8 cellular contexts compared by ENCODE assay signal in the genomic region with DNA sequence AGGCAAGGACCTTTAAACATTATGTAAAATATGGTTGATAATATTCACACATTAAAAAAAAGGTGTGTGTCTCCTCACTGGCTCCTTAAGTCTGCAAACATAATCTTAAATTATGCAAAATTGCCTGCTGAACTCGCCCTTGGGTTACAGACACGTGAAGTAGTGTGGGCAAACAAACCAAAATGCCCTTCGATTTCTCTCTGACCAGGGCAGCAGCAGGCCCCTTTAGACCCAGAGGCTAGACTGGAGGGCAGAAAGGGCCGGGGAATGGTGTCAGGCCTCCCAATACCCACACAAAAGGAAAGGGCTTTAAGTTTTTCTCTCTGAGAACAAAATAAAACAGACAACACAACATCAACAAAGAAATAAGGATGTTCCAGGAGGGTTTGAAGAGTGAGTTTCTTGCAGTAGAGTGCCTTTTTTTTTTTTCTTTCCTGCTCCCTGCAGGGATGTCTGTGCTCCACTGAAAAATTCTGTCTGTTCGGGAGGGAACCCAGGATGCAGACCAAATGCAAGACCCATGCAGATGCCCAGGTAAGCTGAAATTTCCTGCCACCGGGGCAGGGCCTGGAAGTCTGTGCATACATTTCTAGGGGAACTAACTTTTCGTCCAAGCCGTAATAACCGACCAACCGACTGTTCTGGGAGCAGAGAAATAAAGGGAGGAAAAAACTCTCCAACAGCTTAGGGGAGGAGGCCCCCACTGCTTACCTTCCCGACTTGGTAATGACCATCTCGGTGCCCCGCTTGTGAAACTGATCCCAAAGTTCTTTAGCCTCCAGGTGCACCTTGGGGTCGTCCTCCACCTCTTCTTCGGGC. TPM values are rescaled to one million over a fixed set of nuclear protein-coding genes. Genes with fewer than 3 reads are reported as not detected.
A peak's percentile ranks its signal among the peaks of the same experiment; 100 is the strongest.
DNase-seq lines count a peak whose midpoint lies in the region; ATAC-seq and TF ChIP-seq lines count a peak whose summit lies in the region.

No MANE protein-coding gene starts in this region.

- H3K27me3 ChIP-seq in breast epithelium, result peaks cover 0 to 7% of the 10 kb centered on the region in 2 donors
- no peaks in the 10 kb centered on the region for H3K27me3 ChIP-seq in lung (ENCODE audit: control insufficient read depth, insufficient read depth)
- H3K27me3 ChIP-seq in transverse colon, result peaks cover 32% of the 10 kb centered on the region

- peak overlapping the region; percentile 93 to 96 for H3K27ac ChIP-seq in breast epithelium
- H3K27ac ChIP-seq in lung (ENCODE audit: low read depth in 1 of 2, low read length in 1 of 2), result peak overlapping the region; percentile 86 to 96
- H3K27ac ChIP-seq in transverse colon, result peak overlapping the region; percentile 88 to 92 (median 90)

- no peak overlapping the region for H3K27ac Mint-ChIP-seq in activated naive CD4-positive, alpha-beta T cell treated with anti-CD3 and anti-CD28 coated beads, Interleukin-2, amount 50 U/mL, for 24 hours
- H3K27ac Mint-ChIP-seq in activated naive CD4-positive, alpha-beta T cell treated with anti-CD3 and anti-CD28 coated beads, Interleukin-2, amount 50 U/mL, for 72 hours, result peak overlapping the region in 1 of 2 donors; percentile 9

- peaks cover 71% of the 10 kb centered on the region for H3K27me3 Mint-ChIP-seq in activated naive CD4-positive, alpha-beta T cell treated with anti-CD3 and anti-CD28 coated beads, Interleukin-2, amount 50 U/mL, for 24 hours

- TF ChIP-seq POLR2A in breast epithelium (IDR thresholded peaks at IDR 0.05) (no peak), transverse colon (IDR thresholded peaks at IDR 0.05) (no peak)

- intact Hi-C loops in breast epithelium (cut with DNase I; ENCODE audit: low total_unique reads) (no loop called here), transverse colon (cut with DNase I; ENCODE audit: low total_unique reads) (no loop called here)

- no peak for DNase-seq in activated naive CD4-positive, alpha-beta T cell treated with anti-CD3 and anti-CD28 coated beads, Interleukin-2, amount 50 U/mL, for 72 hours (ENCODE audit: low spot score in 2 of 2)
- DNase-seq in breast epithelium (ENCODE audit: low spot score in 2 of 2) (no peak), lung (ENCODE audit: low spot score) (no peak), transverse colon (no peak), NOMO-1 treated with DMSO at 0.1 percent for 48 hours (lab: John Stamatoyannopoulos, UW; ENCODE audit: unreplicated experiment) (no peak), NCI-H446 treated with DMSO at 0.1 percent for 48 hours (lab: John Stamatoyannopoulos, UW) (no peak)

- H3K4me1 Mint-ChIP-seq in activated naive CD4-positive, alpha-beta T cell treated with anti-CD3 and anti-CD28 coated beads, Interleukin-2, amount 50 U/mL, for 24 hours, result peaks cover 39% of the 10 kb centered on the region

- ATAC-seq in activated naive CD4-positive, alpha-beta T cell treated with anti-CD3 and anti-CD28 coated beads, Interleukin-2, amount 50 U/mL, for 72 hours, result no peak
- no peak for ATAC-seq in lung (ENCODE audit: insufficient read depth, low FRiP score)
- ATAC-seq in HG03159 (IDR thresholded peaks at IDR 0.05; ENCODE audit: unreplicated experiment), result no peak

- peaks cover 6% of the 10 kb centered on the region for H3K9me3 Mint-ChIP-seq in activated naive CD4-positive, alpha-beta T cell treated with anti-CD3 and anti-CD28 coated beads, Interleukin-2, amount 50 U/mL, for 24 hours
- H3K9me3 Mint-ChIP-seq in activated naive CD4-positive, alpha-beta T cell treated with anti-CD3 and anti-CD28 coated beads, Interleukin-2, amount 50 U/mL, for 72 hours, result peaks cover 9% of the 10 kb centered on the region in 2 donors

- H3K36me3 Mint-ChIP-seq in activated naive CD4-positive, alpha-beta T cell treated with anti-CD3 and anti-CD28 coated beads, Interleukin-2, amount 50 U/mL, for 24 hours, result peaks cover 4% of the 10 kb centered on the region
- peaks cover 58 to 64% of the 10 kb centered on the region in 2 donors for H3K36me3 Mint-ChIP-seq in activated naive CD4-positive, alpha-beta T cell treated with anti-CD3 and anti-CD28 coated beads, Interleukin-2, amount 50 U/mL, for 72 hours

- TF ChIP-seq CTCF in breast epithelium (IDR thresholded peaks at IDR 0.05), result no peak
- TF ChIP-seq CTCF in lung (IDR thresholded peaks at IDR 0.05; ENCODE audit: control extremely low read depth, extremely low read depth), result no peak
- TF ChIP-seq CTCF in transverse colon (IDR thresholded peaks at IDR 0.05), result no peak

- H3K4me1 ChIP-seq in breast epithelium, result no peaks in the 10 kb centered on the region
- H3K4me1 ChIP-seq in lung (ENCODE audit: control insufficient read depth in 2 of 2, insufficient read depth in 2 of 2, low read length in 2 of 2), result peaks cover 3% of the 10 kb centered on the region in 2 donors
- H3K4me1 ChIP-seq in transverse colon, result peaks cover 0 to 10% (median 7%) of the 10 kb centered on the region in 4 donors

- H3K4me3 ChIP-seq in breast epithelium, result peak overlapping the region; percentile 63 to 84 (median 73)
- peak overlapping the region; percentile 79 for H3K4me3 ChIP-seq in lung
- H3K4me3 ChIP-seq in transverse colon, result peak overlapping the region; percentile 44 to 71 (median 54)

- in situ Hi-C loops in transverse colon (cut with MboI; ENCODE audit: low pct_ligation_motif_present in 1 of 4, low pct_unique_long_range_greater_than_20kb in 1 of 4, low sequenced_read_pairs in 3 of 4), result no loop called here

- peak overlapping the region; percentile 36 for H3K4me3 Mint-ChIP-seq in activated naive CD4-positive, alpha-beta T cell treated with anti-CD3 and anti-CD28 coated beads, Interleukin-2, amount 50 U/mL, for 24 hours

- 18 to 22% methylated on average over 15 of the region's 15 CpGs for whole genome bisulfite sequencing in lung, 2 donors
- 21 to 24% methylated on average over 9 to 15 of the region's 15 CpGs for WGBS in transverse colon (ENCODE audit: low coverage in 1 of 2), 2 donors

- no peak for TF ChIP-seq EP300 in transverse colon (IDR thresholded peaks at IDR 0.05; ENCODE audit: low read depth)

- H3K9me3 ChIP-seq in breast epithelium, result no peaks in the 10 kb centered on the region
- no peaks in the 10 kb centered on the region for H3K9me3 ChIP-seq in lung (ENCODE audit: control insufficient read depth in 2 of 2, insufficient read depth in 1 of 2, low read length in 1 of 2)
- no peaks in the 10 kb centered on the region for H3K9me3 ChIP-seq in transverse colon

- H3K36me3 ChIP-seq in breast epithelium (no peaks in the 10 kb centered on the region), lung (ENCODE audit: control insufficient read depth in 2 of 2, insufficient read depth in 2 of 2, low read length in 2 of 2) (no peaks in the 10 kb centered on the region), transverse colon (no peaks in the 10 kb centered on the region)

RNA-seq across cellular contexts. Expression of a gene that starts 1.7 kb away (rescaled TPM):
- total RNA-seq in activated naive CD4-positive, alpha-beta T cell treated with anti-CD3 and anti-CD28 coated beads, Interleukin-2, amount 50 U/mL, for 72 hours, result not detected
- total RNA-seq in breast epithelium, result 100 to 1,000 TPM in 1 of 3 donors, 10 to 100 TPM in 2; 21.3 to 115 (median 78.3) TPM
- total RNA-seq in lung, result 100 to 1,000 TPM in 1 of 2 donors, 10 to 100 TPM in 1; 48.4 to 126 TPM
- 10 to 100 TPM; 19.3 to 30.8 TPM for polyA plus RNA-seq in lung
- total RNA-seq in transverse colon, result 10 to 100 TPM in 1 of 4 donors, 1 to 10 TPM in 3; 2.8 to 11.9 (median 5.9) TPM
